ENCODE assay signal across 23 cellular contexts in genomic region chr7:134347567-134347966, GRCh38.
"Had no signal": no experiment of that assay in that cellular context is flagged by ENCODE, and none has a peak within 500 bp of the region (broad histone marks: within the 10 kb centered on the region; RNA-seq: fewer than 3 reads in every experiment).

No MANE protein-coding gene starts in this region.

- DNase-seq: activated CD4-positive, alpha-beta memory T cell treated with anti-CD3 and anti-CD28 coated beads for 36 hours; activated CD4-positive, alpha-beta T cell treated with anti-CD3 and anti-CD28 coated beads for 48 hours; activated naive CD4-positive, alpha-beta T cell treated with Interleukin-2 at 50 U/mL for 16 hours; activated naive CD8-positive, alpha-beta T cell treated with anti-CD3 and anti-CD28 coated beads for 36 hours; activated T-cell treated with anti-CD3 and anti-CD28 coated beads, Interleukin-2, amount 50 U/mL, for 48 hours; effector memory CD4-positive, alpha-beta T cell; head of caudate nucleus; islet precursor cell; left colon; mesendoderm; naive B cell; posterior cingulate gyrus; sigmoid colon; stimulated activated CD4-positive, alpha-beta T cell treated with anti-CD3 and anti-CD28 coated beads, Interleukin-2, amount 100 ng/mL, for 48 hours; stimulated activated CD8-positive, alpha-beta memory T cell treated with anti-CD3 and anti-CD28 coated beads, Interleukin-4, amount 100 ng/mL, for 48 hours; stimulated activated naive B cell treated with anti-CD40 and anti-IgM and Interleukin-4, amounts not matched to agents 10 μg/mL and 1 μg/mL and 100 μg/mL, for 72 hours had no signal

- H3K4me3 ChIP-seq: breast epithelium, gastroesophageal sphincter, sigmoid colon, smooth muscle cell, thoracic aorta, vagina had no signal

- H3K27me3 ChIP-seq: vagina had no signal

- H3K9me3 ChIP-seq: breast epithelium, gastroesophageal sphincter, sigmoid colon, thoracic aorta, vagina had no signal

- H3K4me2 ChIP-seq: smooth muscle cell had no signal

- H3K4me1 ChIP-seq: breast epithelium, gastroesophageal sphincter, sigmoid colon, vagina had no signal

- H3K36me3 ChIP-seq: breast epithelium, gastroesophageal sphincter, sigmoid colon, thoracic aorta, vagina had no signal

- H3K27ac ChIP-seq: breast epithelium, gastroesophageal sphincter, sigmoid colon, thoracic aorta, vagina had no signal

- FAIRE-seq: colon had no signal

- ATAC-seq: esophagus mucosa; gastroesophageal sphincter; left colon; stimulated activated naive B cell treated with anti-CD40 and anti-IgM and Interleukin-4, amounts not matched to agents 10 μg/mL and 1 μg/mL and 100 μg/mL, for 72 hours had no signal
